In the genomic region with DNA sequence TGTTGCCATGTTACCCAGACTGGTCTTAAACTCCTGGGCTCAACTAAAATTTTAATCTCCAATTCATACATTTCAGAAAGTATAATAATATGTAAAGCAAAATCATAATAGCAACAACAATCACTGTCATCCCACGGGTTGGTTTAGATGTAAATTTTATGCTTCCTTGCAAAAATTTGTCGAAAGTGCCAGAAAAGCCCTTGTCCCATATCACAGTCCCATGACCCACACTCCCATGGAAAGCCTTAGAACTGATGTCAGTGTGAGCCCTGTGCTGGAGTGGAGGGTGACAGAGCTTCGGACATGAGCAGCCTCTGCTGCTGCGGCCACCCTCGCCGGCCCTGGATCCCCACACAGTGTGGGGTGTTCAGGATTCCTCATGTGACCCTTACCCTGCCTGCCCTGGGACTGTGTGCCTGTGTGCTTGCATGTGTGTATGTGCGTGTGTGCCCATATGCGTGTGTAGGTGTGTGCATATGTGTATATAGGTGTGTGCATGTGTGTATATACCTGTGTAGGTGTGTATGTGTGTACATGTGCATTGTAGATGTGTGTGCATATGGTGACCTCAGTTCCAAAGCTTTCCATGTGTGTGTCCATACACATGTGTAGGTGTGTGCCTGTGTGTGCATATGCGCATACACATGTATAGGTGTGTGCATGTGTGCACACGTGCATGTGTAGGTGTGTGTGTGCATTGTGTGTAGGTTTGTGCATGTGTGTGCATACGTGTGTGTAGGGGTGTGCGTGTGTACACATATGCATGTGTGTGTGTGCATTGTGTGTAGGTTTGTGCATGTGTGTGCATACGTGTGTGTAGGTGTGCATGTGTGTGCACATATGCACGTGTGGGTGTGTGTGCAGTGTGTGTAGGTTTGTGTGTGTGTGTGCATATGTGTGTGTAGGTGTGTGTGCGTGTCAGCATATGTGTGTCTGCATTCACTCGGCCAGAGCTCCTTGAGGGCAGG, we compare ENCODE assay signal across 16 cellular contexts.
DNase-seq lines count a peak whose midpoint lies in the region; ATAC-seq, FAIRE-seq and TF ChIP-seq lines count a peak whose summit lies in the region.
"Had no signal": no experiment of that assay in that cellular context is flagged by ENCODE, and none has a peak within 500 bp of the region (broad histone marks: within the 10 kb centered on the region; RNA-seq: fewer than 3 reads in every experiment).

No MANE protein-coding gene starts in this region.

- FAIRE-seq in small intestine (lab: Jason Lieb, UNC): no peak
- FAIRE-seq: RCC 7860 had no signal

- no peaks in the 10 kb centered on the region for H3K27me3 ChIP-seq in mammary epithelial cell (ENCODE audit: insufficient read depth, low read length)
- no peaks in the 10 kb centered on the region for H3K27me3 ChIP-seq in neural progenitor cell
- H3K27me3 ChIP-seq in small intestine (ENCODE audit: control insufficient read depth in 2 of 2, insufficient read depth in 2 of 2, low read length in 2 of 2): no peaks in the 10 kb centered on the region
- H3K27me3 ChIP-seq in esophagus squamous epithelium: no peaks in the 10 kb centered on the region

- H3K36me3 ChIP-seq in mammary epithelial cell (ENCODE audit: insufficient read depth, low read length) (no peaks in the 10 kb centered on the region), neural progenitor cell (no peaks in the 10 kb centered on the region), small intestine (ENCODE audit: control insufficient read depth in 2 of 2, insufficient read depth in 2 of 2, low read length in 2 of 2) (no peaks in the 10 kb centered on the region), esophagus squamous epithelium (no peaks in the 10 kb centered on the region)

- TF ChIP-seq CTCF in MCF 10A (IDR thresholded peaks at IDR 0.05; ENCODE audit: unreplicated experiment) (no peak), mammary epithelial cell (conservative IDR thresholded peaks at IDR 0.05 in 1 of 2, IDR thresholded peaks at IDR 0.05 in 1 of 2; ENCODE audit: extremely low read depth in 1 of 2, insufficient read depth in 1 of 2, low read depth in 1 of 2, low read length in 2 of 2) (no peak), neural progenitor cell (IDR thresholded peaks at IDR 0.05) (no peak), esophagus squamous epithelium (IDR thresholded peaks at IDR 0.05) (no peak)

- no peaks in the 10 kb centered on the region for H3F3A ChIP-seq in neural progenitor cell (ENCODE audit: low read depth)

- ATAC-seq in esophagus mucosa: peak; percentile 6
- no peak for ATAC-seq in GM18519 (IDR thresholded peaks at IDR 0.05; ENCODE audit: low FRiP score, unreplicated experiment)

- H3K9me3 ChIP-seq in mammary epithelial cell (replicated peaks; ENCODE audit: insufficient read depth, low read length) (no peaks in the 10 kb centered on the region), neural progenitor cell (ENCODE audit: low read depth) (no peaks in the 10 kb centered on the region), small intestine (ENCODE audit: control insufficient read depth, low read depth) (no peaks in the 10 kb centered on the region), esophagus squamous epithelium (no peaks in the 10 kb centered on the region)

- dilution Hi-C loops in mammary epithelial cell (cut with HindIII; ENCODE audit: low sequenced_read_pairs): no loop called here

- H2AFZ ChIP-seq in mammary epithelial cell (ENCODE audit: low read depth, low read length) (no peak overlapping the region), neural progenitor cell (replicated peaks) (no peak overlapping the region)

- POLR2A ChIA-PET in MCF 10A (lab: Yijun Ruan, JAX): interaction anchor here (0.6 to 0.8 kb wide), 2 partner anchors 12 to 243 kb away, joined by 3 read pairs; no protein-coding TSS in a partner anchor

- WGBS in mammary epithelial cell (ENCODE audit: low coverage, missing lambda C conversion rate): 96% methylated on average over 14 of the region's 16 CpGs
- whole genome bisulfite sequencing in small intestine, 3 donors: 92 to 94% (median 93%) methylated on average over 16 of the region's 16 CpGs
- WGBS in esophagus squamous epithelium, 2 donors: 88 to 94% methylated on average over 10 to 16 of the region's 16 CpGs

- H3K9me3 Mint-ChIP-seq in MCF 10A (ENCODE audit: unreplicated experiment): no peaks in the 10 kb centered on the region
- no peaks in the 10 kb centered on the region for H3K9me3 Mint-ChIP-seq in neural progenitor cell

- H3K27ac Mint-ChIP-seq in MCF 10A (ENCODE audit: low read depth, unreplicated experiment) (peak overlapping the region; percentile 25), neural progenitor cell (peak overlapping the region; percentile 65)

- H3K36me3 Mint-ChIP-seq in MCF 10A (ENCODE audit: insufficient read depth, unreplicated experiment) (peaks cover 13% of the 10 kb centered on the region), neural progenitor cell (no peaks in the 10 kb centered on the region)

- intact Hi-C loops in MCF 10A (cut with micrococcal nuclease) (no loop called here), mammary epithelial cell (cut with micrococcal nuclease) (no loop called here), esophagus squamous epithelium (cut with DNase I) (no loop called here)

- no TSS peak for BruUV-seq in MCF 10A (replicated peaks; lab: Mats Ljungman, UMichigan)
- BruUV-seq in mammary epithelial cell (replicated peaks; lab: Mats Ljungman, UMichigan): no TSS peak

- no peak for TF ChIP-seq POLR2A in esophagus squamous epithelium (IDR thresholded peaks at IDR 0.05)

- H3K4me2 ChIP-seq in mammary epithelial cell (ENCODE audit: insufficient read depth, low read depth, low read length): no peak overlapping the region
- H3K4me2 ChIP-seq in neural progenitor cell: no peak overlapping the region

- H3K4me3 Mint-ChIP-seq in MCF 10A (ENCODE audit: unreplicated experiment) (no peak overlapping the region), neural progenitor cell (no peak overlapping the region)

- DNase-seq in MCF 10A (ENCODE audit: unreplicated experiment): no peak
- no peak for DNase-seq in mammary epithelial cell
- DNase-seq in neural progenitor cell (ENCODE audit: low spot score): no peak
- DNase-seq in small intestine: no peak
- DNase-seq in esophagus squamous epithelium (lab: John Stamatoyannopoulos, UW): no peak
- DNase-seq in H4 (ENCODE audit: low spot score): no peak
- DNase-seq: DMS53, Kasumi-1, NCI-H1417, NCI-H1930, SHP77 treated with DMSO at 0.1 percent for 48 hours had no signal

- H3K9ac ChIP-seq in mammary epithelial cell (ENCODE audit: insufficient read depth, low read length) (no peak overlapping the region), neural progenitor cell (no peak overlapping the region)

- no peaks in the 10 kb centered on the region for H3K27me3 Mint-ChIP-seq in MCF 10A (ENCODE audit: insufficient read depth, unreplicated experiment)
- peaks cover 7% of the 10 kb centered on the region for H3K27me3 Mint-ChIP-seq in neural progenitor cell (ENCODE audit: insufficient read depth, low read depth)

- H3K4me1 ChIP-seq in mammary epithelial cell (ENCODE audit: insufficient read depth, low read length): no peaks in the 10 kb centered on the region
- H3K4me1 ChIP-seq in neural progenitor cell: peaks cover 6% of the 10 kb centered on the region
- peaks cover 4 to 8% of the 10 kb centered on the region in 2 donors for H3K4me1 ChIP-seq in small intestine (ENCODE audit: control insufficient read depth in 2 of 2, insufficient read depth in 1 of 2, low read depth in 1 of 2, low read length in 1 of 2)
- H3K4me1 ChIP-seq in esophagus squamous epithelium: no peaks in the 10 kb centered on the region

- CTCF ChIA-PET in MCF 10A (lab: Yijun Ruan, JAX): interaction anchor here (0.5 to 0.6 kb wide), 2 partner anchors 78 to 83 kb away, joined by 3 to 8 read pairs; no protein-coding TSS in a partner anchor
- CTCF ChIA-PET in mammary epithelial cell (lab: Charles Lee; ENCODE audit: low non-redundant PET): no interaction called here

- H3K4me3 ChIP-seq in mammary epithelial cell (replicated peaks in 1 of 3; ENCODE audit: insufficient read depth in 1 of 3, low read depth in 2 of 3, low read length in 3 of 3) (no peak overlapping the region), neural progenitor cell (no peak overlapping the region), small intestine (ENCODE audit: low read depth in 1 of 2, low read length in 2 of 2) (no peak overlapping the region), esophagus squamous epithelium (no peak overlapping the region)

- H3K4me1 Mint-ChIP-seq in MCF 10A (ENCODE audit: insufficient read depth, unreplicated experiment) (peaks cover 11% of the 10 kb centered on the region), neural progenitor cell (peaks cover 20% of the 10 kb centered on the region)

- peaks cover 6% of the 10 kb centered on the region for H4K20me1 ChIP-seq in mammary epithelial cell (ENCODE audit: insufficient read depth, low read length)
- no peaks in the 10 kb centered on the region for H4K20me1 ChIP-seq in neural progenitor cell (ENCODE audit: low read depth)

- in situ Hi-C loops in mammary epithelial cell (cut with MboI; ENCODE audit: low sequenced_read_pairs in 2 of 2): no loop called here

- H3K79me2 ChIP-seq in mammary epithelial cell (ENCODE audit: insufficient read depth, low read length) (peaks cover 86% of the 10 kb centered on the region), neural progenitor cell (ENCODE audit: low read depth) (no peaks in the 10 kb centered on the region)

- no peak overlapping the region for H3K27ac ChIP-seq in mammary epithelial cell (ENCODE audit: insufficient read depth, low read depth, low read length)
- H3K27ac ChIP-seq in neural progenitor cell: no peak overlapping the region
- no peak overlapping the region for H3K27ac ChIP-seq in small intestine (ENCODE audit: low read depth in 1 of 2, low read length in 1 of 2)
- no peak overlapping the region for H3K27ac ChIP-seq in esophagus squamous epithelium
- H3K27ac ChIP-seq: 22Rv1, C4-2B had no signal
